Comparison of ENCODE assay signal across 8 cellular contexts in genomic region chr1:16181887-16182719, GRCh38. TPM values are rescaled to one million over a fixed set of nuclear protein-coding genes. Genes with fewer than 3 reads are reported as not detected.
A peak's percentile ranks its signal among the peaks of the same experiment; 100 is the strongest.
DNase-seq lines count a peak whose midpoint lies in the region; ATAC-seq and TF ChIP-seq lines count a peak whose summit lies in the region.

No MANE protein-coding gene starts in this region.

- H3K27me3 ChIP-seq in SJSA1 (replicated peaks) = no peaks in the 10 kb centered on the region

- peak overlapping the region; percentile 93 for H3K27ac ChIP-seq in SJSA1

- ATAC-seq in omental fat pad (ENCODE audit: low FRiP score) = peak; percentile 89
- no peak for ATAC-seq in activated CD8-positive, alpha-beta memory T cell treated with anti-CD3 and anti-CD28 coated beads, Interleukin-2, amount 10 ng/mL, durations not matched to agents 7 days and 5 days

- POLR2A ChIA-PET in activated CD4-positive, alpha-beta memory T cell treated with anti-CD3 and anti-CD28 coated beads for 36 hours (lab: Charles Lee) = no interaction called here

- CTCF ChIA-PET in activated CD8-positive, alpha-beta memory T cell treated with anti-CD3 and anti-CD28 coated beads, Interleukin-2, amount 10 ng/mL, durations not matched to agents 7 days and 5 days (lab: Charles Lee) = interaction anchor here (1.1 to 12.5 kb wide), 2 partner anchors 10 to 100 kb away, joined by 3 to 259 read pairs; no protein-coding TSS in a partner anchor
- CTCF ChIA-PET in activated CD4-positive, alpha-beta memory T cell treated with anti-CD3 and anti-CD28 coated beads for 36 hours (lab: Charles Lee) = interaction anchor here (1.0 to 15.5 kb wide), 3 partner anchors 101 to 367 kb away, joined by 4 to 381 read pairs (median 9); partner anchors contain the start of gene FAM131C

- peaks cover 45% of the 10 kb centered on the region for H3K4me1 ChIP-seq in SJSA1 (replicated peaks)

- no peaks in the 10 kb centered on the region; the same call in 1 of the 2 replicates for H3K36me3 ChIP-seq in SJSA1

- intact Hi-C loops in activated CD4-positive, alpha-beta memory T cell treated with anti-CD3 and anti-CD28 coated beads for 36 hours (cut with micrococcal nuclease) = no loop called here

- no peak overlapping the region for H3K4me3 Mint-ChIP-seq in activated CD8-positive, alpha-beta memory T cell treated with anti-CD3 and anti-CD28 coated beads, Interleukin-2, amount 10 ng/mL, durations not matched to agents 7 days and 5 days
- H3K4me3 Mint-ChIP-seq in activated CD4-positive, alpha-beta memory T cell treated with anti-CD3 and anti-CD28 coated beads for 36 hours = no peak overlapping the region

- no peak overlapping the region for H3K27ac Mint-ChIP-seq in activated CD8-positive, alpha-beta memory T cell treated with anti-CD3 and anti-CD28 coated beads, Interleukin-2, amount 10 ng/mL, durations not matched to agents 7 days and 5 days
- no peak overlapping the region for H3K27ac Mint-ChIP-seq in activated CD4-positive, alpha-beta memory T cell treated with anti-CD3 and anti-CD28 coated beads for 36 hours

- no peaks in the 10 kb centered on the region for H3K36me3 Mint-ChIP-seq in activated CD8-positive, alpha-beta memory T cell treated with anti-CD3 and anti-CD28 coated beads, Interleukin-2, amount 10 ng/mL, durations not matched to agents 7 days and 5 days
- no peaks in the 10 kb centered on the region for H3K36me3 Mint-ChIP-seq in activated CD4-positive, alpha-beta memory T cell treated with anti-CD3 and anti-CD28 coated beads for 36 hours

- H3K9me3 Mint-ChIP-seq in activated CD8-positive, alpha-beta memory T cell treated with anti-CD3 and anti-CD28 coated beads, Interleukin-2, amount 10 ng/mL, durations not matched to agents 7 days and 5 days (ENCODE audit: low read depth) = no peaks in the 10 kb centered on the region
- H3K9me3 Mint-ChIP-seq in activated CD4-positive, alpha-beta memory T cell treated with anti-CD3 and anti-CD28 coated beads for 36 hours = no peaks in the 10 kb centered on the region

- TF ChIP-seq CTCF in fibroblast of villous mesenchyme (IDR thresholded peaks at IDR 0.05; ENCODE audit: insufficient read depth, low read depth, low read length) (no peak), omental fat pad (IDR thresholded peaks at IDR 0.05) (no peak)

- H3K4me3 ChIP-seq in SJSA1 (no peak overlapping the region), fibroblast of villous mesenchyme (ENCODE audit: low read depth, low read length) (no peak overlapping the region)

- H3K27me3 Mint-ChIP-seq in activated CD8-positive, alpha-beta memory T cell treated with anti-CD3 and anti-CD28 coated beads, Interleukin-2, amount 10 ng/mL, durations not matched to agents 7 days and 5 days = no peaks in the 10 kb centered on the region
- peaks cover 3% of the 10 kb centered on the region for H3K27me3 Mint-ChIP-seq in activated CD4-positive, alpha-beta memory T cell treated with anti-CD3 and anti-CD28 coated beads for 36 hours

- H3K9me3 ChIP-seq in SJSA1 (replicated peaks) = no peaks in the 10 kb centered on the region

- DNase-seq in COLO668 (lab: John Stamatoyannopoulos, UW; ENCODE audit: unreplicated experiment) (peak; percentile 34), SJSA1 (ENCODE audit: low read depth in 1 of 2, low spot score in 2 of 2) (peak; percentile 96 to 97), fibroblast of villous mesenchyme (ENCODE audit: low read depth) (peak; percentile 92), omental fat pad (ENCODE audit: low spot score) (peak; percentile 48), MV-4-11 (lab: John Stamatoyannopoulos, UW) (no peak)
- no peak for DNase-seq in activated CD8-positive, alpha-beta memory T cell treated with anti-CD3 and anti-CD28 coated beads, Interleukin-2, amount 10 ng/mL, durations not matched to agents 7 days and 5 days
- DNase-seq in activated CD4-positive, alpha-beta memory T cell treated with anti-CD3 and anti-CD28 coated beads for 36 hours = no peak
- DNase-seq in effector CD8-positive, alpha-beta T cell (lab: John Stamatoyannopoulos, UW) = no peak

- H3K4me1 Mint-ChIP-seq in activated CD8-positive, alpha-beta memory T cell treated with anti-CD3 and anti-CD28 coated beads, Interleukin-2, amount 10 ng/mL, durations not matched to agents 7 days and 5 days = no peaks in the 10 kb centered on the region
- no peaks in the 10 kb centered on the region for H3K4me1 Mint-ChIP-seq in activated CD4-positive, alpha-beta memory T cell treated with anti-CD3 and anti-CD28 coated beads for 36 hours (ENCODE audit: low read depth)

RNA-seq across cellular contexts. Expression of gene EPHA2, which starts 26.2 kb away (rescaled TPM):
- total RNA-seq in SJSA1 (2014; rRNA removed; shearing (Covaris generic)) = 44.0 and 51.0 TPM in 2 replicates
- total RNA-seq in fibroblast of villous mesenchyme (47.0 and 104 TPM in 2 replicates), omental fat pad (10 to 100 TPM; 15.3 to 41.8 (median 28.6) TPM)
- total RNA-seq in activated CD8-positive, alpha-beta memory T cell treated with anti-CD3 and anti-CD28 coated beads, Interleukin-2, amount 10 ng/mL, durations not matched to agents 7 days and 5 days = not detected
- total RNA-seq in activated CD4-positive, alpha-beta memory T cell treated with anti-CD3 and anti-CD28 coated beads for 36 hours = under 1 TPM; 0.22 to 0.33 TPM

RNA-seq across cellular contexts. Expression of gene ARHGEF19, which starts 30.3 kb away (rescaled TPM):
- total RNA-seq in SJSA1 (2014; rRNA removed; shearing (Covaris generic)) = 3.8 and 10.7 TPM in 2 replicates
- total RNA-seq in fibroblast of villous mesenchyme (9.9 and 11.6 TPM in 2 replicates), omental fat pad (10 to 100 TPM in 1 of 4 donors, 1 to 10 TPM in 3; 2.6 to 10.6 (median 3.9) TPM)
- 1 to 10 TPM; 5.3 to 6.0 TPM for total RNA-seq in activated CD8-positive, alpha-beta memory T cell treated with anti-CD3 and anti-CD28 coated beads, Interleukin-2, amount 10 ng/mL, durations not matched to agents 7 days and 5 days
- total RNA-seq in activated CD4-positive, alpha-beta memory T cell treated with anti-CD3 and anti-CD28 coated beads for 36 hours = 1 to 10 TPM; 7.0 to 7.1 TPM

RNA-seq across cellular contexts. Expression of gene CPLANE2, which starts 54.9 kb away (rescaled TPM):
- total RNA-seq in SJSA1 (2014; rRNA removed; shearing (Covaris generic)) = 2.2 and 14.8 TPM in 2 replicates
- total RNA-seq in fibroblast of villous mesenchyme (13.0 and 15.1 TPM in 2 replicates), omental fat pad (10 to 100 TPM in 1 of 4 donors, 1 to 10 TPM in 3; 2.0 to 13.3 (median 4.7) TPM)
- 1 to 10 TPM; 5.9 to 6.4 TPM for total RNA-seq in activated CD8-positive, alpha-beta memory T cell treated with anti-CD3 and anti-CD28 coated beads, Interleukin-2, amount 10 ng/mL, durations not matched to agents 7 days and 5 days
- total RNA-seq in activated CD4-positive, alpha-beta memory T cell treated with anti-CD3 and anti-CD28 coated beads for 36 hours = 1 to 10 TPM; 3.9 to 5.0 TPM

Comparison
In these comparisons a context has a peak if more than half of its experiments do, and no peak if none do; other contexts are left out.
1. DNase-seq: peak in COLO668 (single experiment), SJSA1 (2 of 2), fibroblast of villous mesenchyme (single experiment) and omental fat pad (single experiment); none in activated CD8-positive, alpha-beta memory T cell treated with anti-CD3 and anti-CD28 coated beads, Interleukin-2, amount 10 ng/mL, durations not matched to agents 7 days and 5 days (single experiment), MV-4-11 (single experiment), activated CD4-positive, alpha-beta memory T cell treated with anti-CD3 and anti-CD28 coated beads for 36 hours (single experiment) and effector CD8-positive, alpha-beta T cell (single experiment).
2. RNA of gene EPHA2, which starts 26.2 kb away (total RNA-seq): 47.0 to 104 TPM in fibroblast of villous mesenchyme, 44.0 to 51.0 TPM in SJSA1 and 15.3 to 41.8 TPM in omental fat pad; 0.22 to 0.33 TPM in activated CD4-positive, alpha-beta memory T cell treated with anti-CD3 and anti-CD28 coated beads for 36 hours and not detected in activated CD8-positive, alpha-beta memory T cell treated with anti-CD3 and anti-CD28 coated beads, Interleukin-2, amount 10 ng/mL, durations not matched to agents 7 days and 5 days; every median in the first group is over 10 times any median in the second.